8 cellular contexts compared by ENCODE assay signal in the genomic region with DNA sequence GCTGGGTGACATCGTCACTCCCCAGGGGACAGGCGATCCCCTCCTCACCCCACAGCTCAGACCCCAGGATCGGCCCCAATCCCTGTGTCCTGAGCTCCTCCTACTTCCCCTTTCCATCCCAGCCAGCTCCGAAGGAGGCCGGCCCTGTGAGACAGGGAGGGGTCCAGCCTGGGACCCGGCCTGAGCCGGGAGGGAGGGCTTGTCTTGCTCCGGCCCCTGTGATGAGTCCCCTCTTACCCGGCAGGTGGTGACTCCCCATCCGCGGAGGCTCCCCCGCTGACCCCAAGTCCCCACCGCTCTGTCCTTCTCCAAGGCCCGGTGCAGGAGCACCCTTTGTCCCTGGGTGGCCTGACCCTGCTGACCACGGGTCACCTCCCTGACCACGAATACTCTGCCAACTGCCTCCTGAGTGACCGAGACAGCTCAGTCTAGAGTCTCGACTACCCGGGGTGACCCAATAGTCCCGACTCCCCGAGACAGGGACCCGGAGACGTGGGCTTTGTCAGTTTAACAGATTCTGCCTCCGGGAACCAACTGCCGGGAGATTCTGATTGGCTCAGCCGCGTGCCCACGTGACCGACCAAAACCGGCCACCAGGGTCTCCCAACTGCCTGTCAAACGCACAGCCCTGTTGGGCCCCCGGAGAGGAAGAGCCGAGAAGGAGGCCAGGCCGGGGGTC.
DNase-seq lines count a peak whose midpoint lies in the region; ATAC-seq and TF ChIP-seq lines count a peak whose summit lies in the region.

No MANE protein-coding gene starts in this region.

- H3K4me1 ChIP-seq in liver (ENCODE audit: control insufficient read depth in 4 of 4, insufficient read depth in 4 of 4, low read length in 3 of 4), result peaks cover 0 to 4% (median 0%) of the 10 kb centered on the region in 4 donors

- DNase-seq in GM12864 (ENCODE audit: low read depth) (no peak), LHCN-M2 (ENCODE audit: low read depth) (peak; percentile 52), cerebellum (ENCODE audit: low spot score) (peak; percentile 78), superior temporal gyrus (ENCODE audit: extremely low spot score) (peak; percentile 70)

- WGBS in liver, result 26% methylated on average over 34 of the region's 34 CpGs

- H3K9me3 ChIP-seq in liver (ENCODE audit: control insufficient read depth in 4 of 4, low read length in 3 of 4), result no peaks in the 10 kb centered on the region

- H3K27me3 ChIP-seq in liver (ENCODE audit: control insufficient read depth in 4 of 4, insufficient read depth in 4 of 4, low read length in 3 of 4), result no peaks in the 10 kb centered on the region

- ATAC-seq in GM18502 (IDR thresholded peaks at IDR 0.05; ENCODE audit: poor library complexity, unreplicated experiment) (no peak), HG02678 (IDR thresholded peaks at IDR 0.05; ENCODE audit: unreplicated experiment) (no peak), GM21786 (IDR thresholded peaks at IDR 0.05; ENCODE audit: unreplicated experiment) (no peak)

- no peak for TF ChIP-seq RAD21 in liver (IDR thresholded peaks at IDR 0.05)

- no peak for TF ChIP-seq CTCF in GM12864 (IDR thresholded peaks at IDR 0.05; ENCODE audit: low read depth, low read length, missing control alignments)
- TF ChIP-seq CTCF in liver (IDR thresholded peaks at IDR 0.05; ENCODE audit: low read depth, low read length, missing input control), result no peak

- H3K4me3 ChIP-seq in GM12864 (ENCODE audit: low read depth, low read length) (peak overlapping the region; percentile 30), liver (ENCODE audit: low read depth in 1 of 3, low read length in 3 of 3) (peak overlapping the region; percentile 16 to 49 (median 37))

- H3K27ac ChIP-seq in liver (ENCODE audit: low read depth in 1 of 2, low read length in 2 of 2), result peak overlapping the region; percentile 22 to 50

- H3K9ac ChIP-seq in liver (ENCODE audit: low read depth in 1 of 2, low read length in 2 of 2), result no peak overlapping the region

- no peaks in the 10 kb centered on the region for H3K36me3 ChIP-seq in liver (ENCODE audit: control insufficient read depth in 4 of 4, insufficient read depth in 3 of 4, low read depth in 1 of 4, low read length in 3 of 4)

TF ChIP-seq in liver, 16 proteins besides CTCF, POLR2A, EP300 and RAD21:
- peak; percentile 29 for TF ChIP-seq NR2F2 (IDR thresholded peaks at IDR 0.05)
- TF ChIP-seq, protein P1, sequence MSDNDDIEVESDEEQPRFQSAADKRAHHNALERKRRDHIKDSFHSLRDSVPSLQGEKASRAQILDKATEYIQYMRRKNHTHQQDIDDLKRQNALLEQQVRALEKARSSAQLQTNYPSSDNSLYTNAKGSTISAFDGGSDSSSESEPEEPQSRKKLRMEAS (IDR thresholded peaks at IDR 0.05), result no peak
- no peak for TF ChIP-seq HNF4A (conservative IDR thresholded peaks at IDR 0.05)
- TF ChIP-seq RXRA (IDR thresholded peaks at IDR 0.05), result no peak
- TF ChIP-seq GABPA (IDR thresholded peaks at IDR 0.05 in 1 of 2, conservative IDR thresholded peaks at IDR 0.05 in 1 of 2), result no peak
- TF ChIP-seq SP1 (IDR thresholded peaks at IDR 0.05), result no peak
- TF ChIP-seq JUND (IDR thresholded peaks at IDR 0.05), result no peak
